1 cellular context compared by ENCODE assay signal in the genomic region with DNA sequence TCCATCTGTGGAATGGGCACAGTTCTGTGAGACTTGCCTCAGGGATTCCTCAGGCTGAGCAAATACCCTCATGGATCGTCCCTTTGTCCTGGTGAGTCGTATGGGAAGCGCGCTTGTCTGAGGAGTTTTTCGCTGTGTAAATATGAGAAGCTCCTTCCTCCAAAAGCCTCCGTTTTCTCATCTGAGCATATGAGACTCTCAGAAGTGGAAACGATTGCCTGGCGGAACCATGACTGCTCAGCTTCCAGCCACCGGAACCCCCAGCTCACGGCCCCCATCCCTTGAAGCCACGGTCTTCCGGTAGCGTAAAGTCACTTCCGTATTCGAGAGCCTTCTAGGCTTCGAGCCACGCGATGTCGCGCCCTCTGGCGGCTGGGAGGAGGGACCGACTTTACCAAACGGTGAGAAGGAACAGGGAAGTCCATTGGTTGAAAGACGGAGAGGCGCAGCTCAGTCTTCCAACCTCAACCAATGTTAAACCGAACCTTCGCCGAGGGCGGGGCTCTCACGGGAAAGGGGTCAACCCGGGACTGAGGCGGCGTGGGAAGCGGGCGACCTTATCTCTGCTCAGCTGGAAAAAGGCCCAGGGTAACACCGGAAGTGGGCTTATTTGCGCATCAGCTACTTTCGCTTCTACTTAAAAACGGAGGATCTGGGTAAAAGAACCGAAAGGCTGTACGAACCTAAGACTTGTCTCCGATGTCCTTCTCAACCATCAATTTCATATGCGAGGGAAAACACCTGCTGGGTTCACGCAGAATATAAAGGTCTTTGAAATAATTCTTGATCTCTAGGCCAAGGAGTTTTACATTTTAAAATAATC.
TF ChIP-seq lines count a peak whose summit lies in the region.

No MANE protein-coding gene starts in this region.

TF ChIP-seq in HEK293, 187 proteins besides CTCF, POLR2A, EP300 and RAD21 (continued from another document and continues in another):
- TF ChIP-seq, protein P1, sequence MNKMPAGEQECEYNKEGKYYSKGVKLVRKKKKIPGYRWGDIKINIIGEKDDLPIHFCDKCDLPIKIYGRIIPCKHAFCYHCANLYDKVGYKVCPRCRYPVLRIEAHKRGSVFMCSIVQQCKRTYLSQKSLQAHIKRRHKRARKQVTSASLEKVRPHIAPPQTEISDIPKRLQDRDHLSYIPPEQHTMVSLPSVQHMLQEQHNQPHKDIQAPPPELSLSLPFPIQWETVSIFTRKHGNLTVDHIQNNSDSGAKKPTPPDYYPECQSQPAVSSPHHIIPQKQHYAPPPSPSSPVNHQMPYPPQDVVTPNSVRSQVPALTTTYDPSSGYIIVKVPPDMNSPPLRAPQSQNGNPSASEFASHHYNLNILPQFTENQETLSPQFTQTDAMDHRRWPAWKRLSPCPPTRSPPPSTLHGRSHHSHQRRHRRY (tag by site-specific recombination; IDR thresholded peaks at IDR 0.05) = no peak
- TF ChIP-seq, protein P2, sequence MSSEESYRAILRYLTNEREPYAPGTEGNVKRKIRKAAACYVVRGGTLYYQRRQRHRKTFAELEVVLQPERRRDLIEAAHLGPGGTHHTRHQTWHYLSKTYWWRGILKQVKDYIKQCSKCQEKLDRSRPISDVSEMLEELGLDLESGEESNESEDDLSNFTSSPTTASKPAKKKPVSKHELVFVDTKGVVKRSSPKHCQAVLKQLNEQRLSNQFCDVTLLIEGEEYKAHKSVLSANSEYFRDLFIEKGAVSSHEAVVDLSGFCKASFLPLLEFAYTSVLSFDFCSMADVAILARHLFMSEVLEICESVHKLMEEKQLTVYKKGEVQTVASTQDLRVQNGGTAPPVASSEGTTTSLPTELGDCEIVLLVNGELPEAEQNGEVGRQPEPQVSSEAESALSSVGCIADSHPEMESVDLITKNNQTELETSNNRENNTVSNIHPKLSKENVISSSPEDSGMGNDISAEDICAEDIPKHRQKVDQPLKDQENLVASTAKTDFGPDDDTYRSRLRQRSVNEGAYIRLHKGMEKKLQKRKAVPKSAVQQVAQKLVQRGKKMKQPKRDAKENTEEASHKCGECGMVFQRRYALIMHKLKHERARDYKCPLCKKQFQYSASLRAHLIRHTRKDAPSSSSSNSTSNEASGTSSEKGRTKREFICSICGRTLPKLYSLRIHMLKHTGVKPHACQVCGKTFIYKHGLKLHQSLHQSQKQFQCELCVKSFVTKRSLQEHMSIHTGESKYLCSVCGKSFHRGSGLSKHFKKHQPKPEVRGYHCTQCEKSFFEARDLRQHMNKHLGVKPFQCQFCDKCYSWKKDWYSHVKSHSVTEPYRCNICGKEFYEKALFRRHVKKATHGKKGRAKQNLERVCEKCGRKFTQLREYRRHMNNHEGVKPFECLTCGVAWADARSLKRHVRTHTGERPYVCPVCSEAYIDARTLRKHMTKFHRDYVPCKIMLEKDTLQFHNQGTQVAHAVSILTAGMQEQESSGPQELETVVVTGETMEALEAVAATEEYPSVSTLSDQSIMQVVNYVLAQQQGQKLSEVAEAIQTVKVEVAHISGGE (tag by site-specific recombination; conservative IDR thresholded peaks at IDR 0.05; ENCODE audit: low read depth) = peak; percentile 97
- peak; percentile 13; the same call in 1 of the 2 replicates for TF ChIP-seq ZNF146 (tag by site-specific recombination; IDR thresholded peaks at IDR 0.05)
- TF ChIP-seq, protein P3, sequence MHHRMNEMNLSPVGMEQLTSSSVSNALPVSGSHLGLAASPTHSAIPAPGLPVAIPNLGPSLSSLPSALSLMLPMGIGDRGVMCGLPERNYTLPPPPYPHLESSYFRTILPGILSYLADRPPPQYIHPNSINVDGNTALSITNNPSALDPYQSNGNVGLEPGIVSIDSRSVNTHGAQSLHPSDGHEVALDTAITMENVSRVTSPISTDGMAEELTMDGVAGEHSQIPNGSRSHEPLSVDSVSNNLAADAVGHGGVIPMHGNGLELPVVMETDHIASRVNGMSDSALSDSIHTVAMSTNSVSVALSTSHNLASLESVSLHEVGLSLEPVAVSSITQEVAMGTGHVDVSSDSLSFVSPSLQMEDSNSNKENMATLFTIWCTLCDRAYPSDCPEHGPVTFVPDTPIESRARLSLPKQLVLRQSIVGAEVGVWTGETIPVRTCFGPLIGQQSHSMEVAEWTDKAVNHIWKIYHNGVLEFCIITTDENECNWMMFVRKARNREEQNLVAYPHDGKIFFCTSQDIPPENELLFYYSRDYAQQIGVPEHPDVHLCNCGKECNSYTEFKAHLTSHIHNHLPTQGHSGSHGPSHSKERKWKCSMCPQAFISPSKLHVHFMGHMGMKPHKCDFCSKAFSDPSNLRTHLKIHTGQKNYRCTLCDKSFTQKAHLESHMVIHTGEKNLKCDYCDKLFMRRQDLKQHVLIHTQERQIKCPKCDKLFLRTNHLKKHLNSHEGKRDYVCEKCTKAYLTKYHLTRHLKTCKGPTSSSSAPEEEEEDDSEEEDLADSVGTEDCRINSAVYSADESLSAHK (tag by site-specific recombination; IDR thresholded peaks at IDR 0.05) = peak; percentile 13; the same call in 1 of the 2 replicates
- TF ChIP-seq ZNF239 (tag by site-specific recombination; IDR thresholded peaks at IDR 0.05) = no peak
- TF ChIP-seq, protein P4, sequence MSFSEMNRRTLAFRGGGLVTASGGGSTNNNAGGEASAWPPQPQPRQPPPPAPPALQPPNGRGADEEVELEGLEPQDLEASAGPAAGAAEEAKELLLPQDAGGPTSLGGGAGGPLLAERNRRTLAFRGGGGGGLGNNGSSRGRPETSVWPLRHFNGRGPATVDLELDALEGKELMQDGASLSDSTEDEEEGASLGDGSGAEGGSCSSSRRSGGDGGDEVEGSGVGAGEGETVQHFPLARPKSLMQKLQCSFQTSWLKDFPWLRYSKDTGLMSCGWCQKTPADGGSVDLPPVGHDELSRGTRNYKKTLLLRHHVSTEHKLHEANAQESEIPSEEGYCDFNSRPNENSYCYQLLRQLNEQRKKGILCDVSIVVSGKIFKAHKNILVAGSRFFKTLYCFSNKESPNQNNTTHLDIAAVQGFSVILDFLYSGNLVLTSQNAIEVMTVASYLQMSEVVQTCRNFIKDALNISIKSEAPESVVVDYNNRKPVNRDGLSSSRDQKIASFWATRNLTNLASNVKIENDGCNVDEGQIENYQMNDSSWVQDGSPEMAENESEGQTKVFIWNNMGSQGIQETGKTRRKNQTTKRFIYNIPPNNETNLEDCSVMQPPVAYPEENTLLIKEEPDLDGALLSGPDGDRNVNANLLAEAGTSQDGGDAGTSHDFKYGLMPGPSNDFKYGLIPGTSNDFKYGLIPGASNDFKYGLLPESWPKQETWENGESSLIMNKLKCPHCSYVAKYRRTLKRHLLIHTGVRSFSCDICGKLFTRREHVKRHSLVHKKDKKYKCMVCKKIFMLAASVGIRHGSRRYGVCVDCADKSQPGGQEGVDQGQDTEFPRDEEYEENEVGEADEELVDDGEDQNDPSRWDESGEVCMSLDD (tag by site-specific recombination; IDR thresholded peaks at IDR 0.05) = 0 out of 2 replicates have a peak, but pooled peaks have one; percentile 46
- TF ChIP-seq ZNF341 (tag by site-specific recombination; IDR thresholded peaks at IDR 0.05; ENCODE audit: low read depth) = no peak
- no peak for TF ChIP-seq SALL2 (tag by site-specific recombination; IDR thresholded peaks at IDR 0.05; ENCODE audit: borderline replicate concordance)
- TF ChIP-seq, protein P5, sequence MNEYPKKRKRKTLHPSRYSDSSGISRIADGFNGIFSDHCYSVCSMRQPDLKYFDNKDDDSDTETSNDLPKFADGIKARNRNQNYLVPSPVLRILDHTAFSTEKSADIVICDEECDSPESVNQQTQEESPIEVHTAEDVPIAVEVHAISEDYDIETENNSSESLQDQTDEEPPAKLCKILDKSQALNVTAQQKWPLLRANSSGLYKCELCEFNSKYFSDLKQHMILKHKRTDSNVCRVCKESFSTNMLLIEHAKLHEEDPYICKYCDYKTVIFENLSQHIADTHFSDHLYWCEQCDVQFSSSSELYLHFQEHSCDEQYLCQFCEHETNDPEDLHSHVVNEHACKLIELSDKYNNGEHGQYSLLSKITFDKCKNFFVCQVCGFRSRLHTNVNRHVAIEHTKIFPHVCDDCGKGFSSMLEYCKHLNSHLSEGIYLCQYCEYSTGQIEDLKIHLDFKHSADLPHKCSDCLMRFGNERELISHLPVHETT (tag by site-specific recombination; IDR thresholded peaks at IDR 0.05) = peak; percentile 92
- peak; percentile 64 for TF ChIP-seq ZBTB21 (tag by site-specific recombination; IDR thresholded peaks at IDR 0.05)
- TF ChIP-seq ZNF837 (tag by site-specific recombination; IDR thresholded peaks at IDR 0.05) = no peak
- TF ChIP-seq ZNF791 (tag by site-specific recombination; IDR thresholded peaks at IDR 0.05) = no peak
- TF ChIP-seq, protein P6, sequence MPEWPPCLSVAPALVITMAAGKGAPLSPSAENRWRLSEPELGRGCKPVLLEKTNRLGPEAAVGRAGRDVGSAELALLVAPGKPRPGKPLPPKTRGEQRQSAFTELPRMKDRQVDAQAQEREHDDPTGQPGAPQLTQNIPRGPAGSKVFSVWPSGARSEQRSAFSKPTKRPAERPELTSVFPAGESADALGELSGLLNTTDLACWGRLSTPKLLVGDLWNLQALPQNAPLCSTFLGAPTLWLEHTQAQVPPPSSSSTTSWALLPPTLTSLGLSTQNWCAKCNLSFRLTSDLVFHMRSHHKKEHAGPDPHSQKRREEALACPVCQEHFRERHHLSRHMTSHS (tag by site-specific recombination; IDR thresholded peaks at IDR 0.05) = no peak
- TF ChIP-seq ZNF561 (tag by site-specific recombination; IDR thresholded peaks at IDR 0.05; ENCODE audit: borderline replicate concordance) = peak; percentile 91
- TF ChIP-seq ZNF416 (tag by site-specific recombination; IDR thresholded peaks at IDR 0.05) = no peak
- TF ChIP-seq ZNF223 (tag by site-specific recombination; IDR thresholded peaks at IDR 0.05) = no peak
- TF ChIP-seq HOXD13 (CRISPR knock-in tag; IDR thresholded peaks at IDR 0.05; ENCODE audit: borderline replicate concordance) = no peak
- no peak for TF ChIP-seq ZNF221 (tag by site-specific recombination; IDR thresholded peaks at IDR 0.05; ENCODE audit: borderline replicate concordance)
- TF ChIP-seq ZNF350 (tag by site-specific recombination; IDR thresholded peaks at IDR 0.05) = peak; percentile 30; the same call in 1 of the 2 replicates
- TF ChIP-seq ZNF16 (tag by site-specific recombination; IDR thresholded peaks at IDR 0.05; ENCODE audit: low read depth) = no peak
- peak; percentile 93 for TF ChIP-seq SETDB1 (IDR thresholded peaks at IDR 0.05; ENCODE audit: insufficient read length, low read length)
- peak; percentile 16; the same call in 1 of the 2 replicates for TF ChIP-seq ZNF792 (tag by site-specific recombination; IDR thresholded peaks at IDR 0.05)
- TF ChIP-seq SP7 (tag by site-specific recombination; IDR thresholded peaks at IDR 0.05) = peak; percentile 90
- TF ChIP-seq KLF7 (tag by site-specific recombination; IDR thresholded peaks at IDR 0.05; ENCODE audit: borderline replicate concordance) = no peak
- TF ChIP-seq ZNF433 (tag by site-specific recombination; IDR thresholded peaks at IDR 0.05; ENCODE audit: low read depth) = no peak
- TF ChIP-seq REPIN1 (tag by site-specific recombination; IDR thresholded peaks at IDR 0.05; ENCODE audit: low read depth) = no peak
- TF ChIP-seq ZFP41 (tag by site-specific recombination; IDR thresholded peaks at IDR 0.05; ENCODE audit: borderline replicate concordance) = no peak
- no peak for TF ChIP-seq ZNF747 (tag by site-specific recombination; IDR thresholded peaks at IDR 0.05)
- TF ChIP-seq, protein P7, sequence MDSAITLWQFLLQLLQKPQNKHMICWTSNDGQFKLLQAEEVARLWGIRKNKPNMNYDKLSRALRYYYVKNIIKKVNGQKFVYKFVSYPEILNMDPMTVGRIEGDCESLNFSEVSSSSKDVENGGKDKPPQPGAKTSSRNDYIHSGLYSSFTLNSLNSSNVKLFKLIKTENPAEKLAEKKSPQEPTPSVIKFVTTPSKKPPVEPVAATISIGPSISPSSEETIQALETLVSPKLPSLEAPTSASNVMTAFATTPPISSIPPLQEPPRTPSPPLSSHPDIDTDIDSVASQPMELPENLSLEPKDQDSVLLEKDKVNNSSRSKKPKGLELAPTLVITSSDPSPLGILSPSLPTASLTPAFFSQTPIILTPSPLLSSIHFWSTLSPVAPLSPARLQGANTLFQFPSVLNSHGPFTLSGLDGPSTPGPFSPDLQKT (IDR thresholded peaks at IDR 0.05; ENCODE audit: borderline replicate concordance, low read depth, low read length) = peak; percentile 11; the same call in 1 of the 2 replicates
- peak; percentile 37; the same call in 1 of the 2 replicates for TF ChIP-seq ZNF610 (tag by site-specific recombination; IDR thresholded peaks at IDR 0.05; ENCODE audit: borderline replicate concordance)
- no peak for TF ChIP-seq ZNF133 (tag by site-specific recombination; IDR thresholded peaks at IDR 0.05)
- TF ChIP-seq, protein P8, sequence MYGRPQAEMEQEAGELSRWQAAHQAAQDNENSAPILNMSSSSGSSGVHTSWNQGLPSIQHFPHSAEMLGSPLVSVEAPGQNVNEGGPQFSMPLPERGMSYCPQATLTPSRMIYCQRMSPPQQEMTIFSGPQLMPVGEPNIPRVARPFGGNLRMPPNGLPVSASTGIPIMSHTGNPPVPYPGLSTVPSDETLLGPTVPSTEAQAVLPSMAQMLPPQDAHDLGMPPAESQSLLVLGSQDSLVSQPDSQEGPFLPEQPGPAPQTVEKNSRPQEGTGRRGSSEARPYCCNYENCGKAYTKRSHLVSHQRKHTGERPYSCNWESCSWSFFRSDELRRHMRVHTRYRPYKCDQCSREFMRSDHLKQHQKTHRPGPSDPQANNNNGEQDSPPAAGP (tag by site-specific recombination; IDR thresholded peaks at IDR 0.05) = peak; percentile 64; the same call in 1 of the 2 replicates
- no peak for TF ChIP-seq ZNF311 (tag by site-specific recombination; IDR thresholded peaks at IDR 0.05; ENCODE audit: borderline replicate concordance)
- TF ChIP-seq ZFP37 (tag by site-specific recombination; IDR thresholded peaks at IDR 0.05) = no peak
